In genomic region chr1:17759114-17759513, GRCh38 we compare ENCODE assay signal across 13 cellular contexts. TPM values are rescaled to one million over a fixed set of nuclear protein-coding genes. Genes with fewer than 3 reads are reported as not detected.
DNase-seq lines count a peak whose midpoint lies in the region; ATAC-seq and TF ChIP-seq lines count a peak whose summit lies in the region.
"Had no signal": no experiment of that assay in that cellular context is flagged by ENCODE, and none has a peak within 500 bp of the region (broad histone marks: within the 10 kb centered on the region; RNA-seq: fewer than 3 reads in every experiment).

No MANE protein-coding gene starts in this region.

- no peak overlapping the region for H3K27ac ChIP-seq in SK-N-SH (ENCODE audit: low read depth in 2 of 2, low read length in 1 of 2)
- H3K27ac ChIP-seq in mammary epithelial cell (ENCODE audit: insufficient read depth, low read depth, low read length) = no peak overlapping the region
- H3K27ac ChIP-seq: left lung had no signal

- in situ Hi-C loops in mammary epithelial cell (cut with MboI; ENCODE audit: low sequenced_read_pairs in 2 of 2) = no loop called here

- H4K20me1 ChIP-seq in SK-N-SH (ENCODE audit: insufficient read depth) (no peaks in the 10 kb centered on the region), mammary epithelial cell (ENCODE audit: insufficient read depth, low read length) (no peaks in the 10 kb centered on the region)

- DNase-seq in SK-N-SH (no peak), HFF-Myc (ENCODE audit: extremely low read depth, low read depth) (peak; percentile 20), neural crest cell (ENCODE audit: low read depth, low spot score) (no peak), NCI-H128 (lab: John Stamatoyannopoulos, UW; ENCODE audit: unreplicated experiment) (no peak), cortex of kidney (lab: John Stamatoyannopoulos, UW) (no peak), mammary epithelial cell (no peak)
- peak; percentile 24 for DNase-seq in activated naive CD8-positive, alpha-beta T cell treated with anti-CD3 and anti-CD28 coated beads for 36 hours
- DNase-seq: left lung, NCI-H526, retina had no signal

- H3K27me3 Mint-ChIP-seq in activated naive CD8-positive, alpha-beta T cell treated with anti-CD3 and anti-CD28 coated beads for 36 hours = no peaks in the 10 kb centered on the region
- peaks cover 5% of the 10 kb centered on the region for H3K27me3 Mint-ChIP-seq in neural crest cell (ENCODE audit: low read depth)

- H3K4me1 ChIP-seq in SK-N-SH (ENCODE audit: control insufficient read depth in 1 of 2, insufficient read depth in 2 of 2, low read depth in 1 of 2, low read length in 1 of 2) (no peaks in the 10 kb centered on the region), mammary epithelial cell (ENCODE audit: insufficient read depth, low read length) (no peaks in the 10 kb centered on the region)
- H3K4me1 ChIP-seq: left lung had no signal

- H3K27me3 ChIP-seq in SK-N-SH (ENCODE audit: insufficient read depth) (no peaks in the 10 kb centered on the region), mammary epithelial cell (ENCODE audit: insufficient read depth, low read length) (no peaks in the 10 kb centered on the region)

- H3K9ac ChIP-seq in SK-N-SH = no peak overlapping the region
- no peak overlapping the region for H3K9ac ChIP-seq in mammary epithelial cell (ENCODE audit: insufficient read depth, low read length)

- CTCF ChIA-PET in SK-N-SH (lab: Yijun Ruan, JAX) (interaction anchor here (0.7 to 2.2 kb wide), 2 partner anchors 10 to 55 kb away, joined by 3 to 8 read pairs; no protein-coding TSS in a partner anchor), mammary epithelial cell (lab: Charles Lee; ENCODE audit: low non-redundant PET) (no interaction called here)

- POLR2A ChIA-PET in SK-N-SH (lab: Yijun Ruan, JAX) = no interaction called here

- intact Hi-C loops in mammary epithelial cell (cut with micrococcal nuclease) = no loop called here

- H3K36me3 Mint-ChIP-seq in activated naive CD8-positive, alpha-beta T cell treated with anti-CD3 and anti-CD28 coated beads for 36 hours = peaks cover 3% of the 10 kb centered on the region
- H3K36me3 Mint-ChIP-seq in neural crest cell (ENCODE audit: low read depth) = peaks cover 3% of the 10 kb centered on the region
- H3K36me3 Mint-ChIP-seq: stimulated activated effector memory CD8-positive, alpha-beta T cell treated with anti-CD3 and anti-CD28 coated beads, Interleukin-12 subunit alpha, Interleukin-12 subunit beta, amount 100 ng/mL, for 72 hours had no signal

- TF ChIP-seq RAD21 in SK-N-SH (IDR thresholded peaks at IDR 0.05; ENCODE audit: low read length) = peak; percentile 6; the same call in 1 of the 2 replicates

- H3K4me2 ChIP-seq in SK-N-SH (no peak overlapping the region), mammary epithelial cell (ENCODE audit: insufficient read depth, low read depth, low read length) (no peak overlapping the region)

- TF ChIP-seq EP300 in SK-N-SH (IDR thresholded peaks at IDR 0.05; ENCODE audit: borderline replicate concordance in 1 of 2, low read depth in 1 of 2, low read length in 1 of 2) = no peak

- no peak overlapping the region for H2AFZ ChIP-seq in SK-N-SH (ENCODE audit: low read depth)
- no peak overlapping the region for H2AFZ ChIP-seq in mammary epithelial cell (ENCODE audit: low read depth, low read length)

- no TSS peak for BruUV-seq in mammary epithelial cell (replicated peaks; lab: Mats Ljungman, UMichigan)

- no peaks in the 10 kb centered on the region for H3K9me2 ChIP-seq in SK-N-SH

- H3K4me3 Mint-ChIP-seq in activated naive CD8-positive, alpha-beta T cell treated with anti-CD3 and anti-CD28 coated beads for 36 hours = no peak overlapping the region
- H3K4me3 Mint-ChIP-seq in neural crest cell = no peak overlapping the region
- H3K4me3 Mint-ChIP-seq: stimulated activated effector memory CD8-positive, alpha-beta T cell treated with anti-CD3 and anti-CD28 coated beads, Interleukin-12 subunit alpha, Interleukin-12 subunit beta, amount 100 ng/mL, for 72 hours had no signal

- H3K9me3 ChIP-seq in SK-N-SH = no peaks in the 10 kb centered on the region
- H3K9me3 ChIP-seq in mammary epithelial cell (replicated peaks; ENCODE audit: insufficient read depth, low read length) = peaks cover 43% of the 10 kb centered on the region

- H3K79me2 ChIP-seq in SK-N-SH (ENCODE audit: insufficient read depth) (no peaks in the 10 kb centered on the region), mammary epithelial cell (ENCODE audit: insufficient read depth, low read length) (no peaks in the 10 kb centered on the region)

- peaks cover 40% of the 10 kb centered on the region for H3K9me3 Mint-ChIP-seq in activated naive CD8-positive, alpha-beta T cell treated with anti-CD3 and anti-CD28 coated beads for 36 hours
- H3K9me3 Mint-ChIP-seq in neural crest cell = peaks cover 14% of the 10 kb centered on the region

- H3K4me1 Mint-ChIP-seq in activated naive CD8-positive, alpha-beta T cell treated with anti-CD3 and anti-CD28 coated beads for 36 hours = no peaks in the 10 kb centered on the region
- no peaks in the 10 kb centered on the region for H3K4me1 Mint-ChIP-seq in neural crest cell
- H3K4me1 Mint-ChIP-seq: stimulated activated effector memory CD8-positive, alpha-beta T cell treated with anti-CD3 and anti-CD28 coated beads, Interleukin-12 subunit alpha, Interleukin-12 subunit beta, amount 100 ng/mL, for 72 hours had no signal

- WGBS in SK-N-SH (ENCODE audit: low lambda C conversion rate) = 60% methylated on average over 1 of the region's 7 CpGs
- WGBS in mammary epithelial cell (ENCODE audit: low coverage, missing lambda C conversion rate) = 63% methylated on average over 5 of the region's 7 CpGs

- no peak overlapping the region; a peak in 1 of 4 replicates for H3K4me3 ChIP-seq in SK-N-SH (ENCODE audit: low read depth in 2 of 2, low read length in 1 of 2)
- no peak overlapping the region for H3K4me3 ChIP-seq in HFF-Myc (replicated peaks; ENCODE audit: low read depth, low read length)
- H3K4me3 ChIP-seq in mammary epithelial cell (replicated peaks in 1 of 3; ENCODE audit: insufficient read depth in 1 of 3, low read depth in 2 of 3, low read length in 3 of 3) = no peak overlapping the region
- H3K4me3 ChIP-seq: left lung had no signal

- TF ChIP-seq CTCF in SK-N-SH (IDR thresholded peaks at IDR 0.05) = peak; percentile 37
- TF ChIP-seq CTCF in HFF-Myc (IDR thresholded peaks at IDR 0.05; ENCODE audit: low read depth, low read length, missing control alignments) = peak; percentile 70
- peak; percentile 46 for TF ChIP-seq CTCF in neural crest cell (conservative IDR thresholded peaks at IDR 0.05)
- no peak for TF ChIP-seq CTCF in mammary epithelial cell (conservative IDR thresholded peaks at IDR 0.05 in 1 of 2, IDR thresholded peaks at IDR 0.05 in 1 of 2; ENCODE audit: extremely low read depth in 1 of 2, insufficient read depth in 1 of 2, low read depth in 1 of 2, low read length in 2 of 2)

- dilution Hi-C loops in mammary epithelial cell (cut with HindIII; ENCODE audit: low sequenced_read_pairs) = no loop called here

- no peak overlapping the region for H3K27ac Mint-ChIP-seq in activated naive CD8-positive, alpha-beta T cell treated with anti-CD3 and anti-CD28 coated beads for 36 hours
- no peak overlapping the region for H3K27ac Mint-ChIP-seq in neural crest cell (ENCODE audit: unreplicated experiment)
- H3K27ac Mint-ChIP-seq: stimulated activated effector memory CD8-positive, alpha-beta T cell treated with anti-CD3 and anti-CD28 coated beads, Interleukin-12 subunit alpha, Interleukin-12 subunit beta, amount 100 ng/mL, for 72 hours had no signal

- ATAC-seq in SK-N-SH treated with all-trans-retinoic acid at 6 μM for 48 hours = no peak
- ATAC-seq: left lung; stimulated activated effector memory CD8-positive, alpha-beta T cell treated with anti-CD3 and anti-CD28 coated beads, Interleukin-12 subunit alpha, Interleukin-12 subunit beta, amount 100 ng/mL, for 72 hours had no signal

- H3K36me3 ChIP-seq in SK-N-SH (replicated peaks in 1 of 2; ENCODE audit: control insufficient read depth in 1 of 2, insufficient read depth in 2 of 2, low read length in 1 of 2) = no peaks in the 10 kb centered on the region
- H3K36me3 ChIP-seq in mammary epithelial cell (ENCODE audit: insufficient read depth, low read length) = no peaks in the 10 kb centered on the region
- H3K36me3 ChIP-seq: left lung had no signal

- H3F3A ChIP-seq in SK-N-SH (replicated peaks; ENCODE audit: insufficient read depth) = no peaks in the 10 kb centered on the region

TF ChIP-seq in SK-N-SH, 30 proteins besides CTCF, POLR2A, EP300 and RAD21 (continues in another document):
- 0 out of 2 replicates have a peak, but pooled peaks have one; percentile 27 for TF ChIP-seq MAX (IDR thresholded peaks at IDR 0.05; ENCODE audit: low read depth)
- TF ChIP-seq JUND (IDR thresholded peaks at IDR 0.05) = no peak
- no peak for TF ChIP-seq GATA2 (CRISPR knock-in tag; IDR thresholded peaks at IDR 0.05)
- no peak for TF ChIP-seq NFIC (IDR thresholded peaks at IDR 0.05; ENCODE audit: borderline replicate concordance)
- no peak for TF ChIP-seq SMC3 (IDR thresholded peaks at IDR 0.05; ENCODE audit: low read depth, low read length)
- TF ChIP-seq RCOR1 (IDR thresholded peaks at IDR 0.05; ENCODE audit: low read length) = no peak
- no peak for TF ChIP-seq FOSL2 (IDR thresholded peaks at IDR 0.05; ENCODE audit: borderline replicate concordance, low read depth)

TF ChIP-seq in SK-N-SH treated with all-trans-retinoic acid at 6 μM for 48 hours, 23 proteins besides CTCF, POLR2A, EP300 and RAD21 (continues in another document):
- TF ChIP-seq PATZ1 (CRISPR knock-in tag; IDR thresholded peaks at IDR 0.05; ENCODE audit: borderline replicate concordance) (no peak), ARNTL (CRISPR knock-in tag; IDR thresholded peaks at IDR 0.05; ENCODE audit: borderline replicate concordance, low read depth) (no peak)

RNA-seq across cellular contexts. Expression of gene ACTL8, which starts 4.0 kb away (rescaled TPM):
- polyA plus RNA-seq in SK-N-SH (2012; rRNA removed) (0.05 TPM in 1 of 2 replicates, not detected in the other), mammary epithelial cell (not detected)
- 0.06 and 0.12 TPM in 2 replicates for polyA plus RNA-seq in SK-N-SH (2012; cell fraction: cytosol; rRNA removed)
- polyA plus RNA-seq in SK-N-SH (2012; cell fraction: nucleus; rRNA removed) = 0.04 and 0.08 TPM in 2 replicates
- not detected for total RNA-seq in activated naive CD8-positive, alpha-beta T cell treated with anti-CD3 and anti-CD28 coated beads for 36 hours
- total RNA-seq in neural crest cell (not detected in 2 replicates), mammary epithelial cell (not detected)
- polyA minus RNA-seq in mammary epithelial cell = not detected
- total RNA-seq: left lung had no signal
- polyA plus RNA-seq: adipose tissue had no signal

Comparison
In these comparisons a context has a peak if more than half of its experiments do, and no peak if none do; other contexts are left out.
1. DNase-seq: peak in HFF-Myc (single experiment) and activated naive CD8-positive, alpha-beta T cell treated with anti-CD3 and anti-CD28 coated beads for 36 hours (single experiment); none in SK-N-SH (single experiment), neural crest cell (single experiment), NCI-H128 (single experiment), cortex of kidney (single experiment) and mammary epithelial cell (single experiment).
2. CTCF ChIP-seq: peak in SK-N-SH (single experiment), HFF-Myc (single experiment) and neural crest cell (single experiment); none in mammary epithelial cell (0 of 2).